ENCODE assay signal across 2 cellular contexts in the genomic region with DNA sequence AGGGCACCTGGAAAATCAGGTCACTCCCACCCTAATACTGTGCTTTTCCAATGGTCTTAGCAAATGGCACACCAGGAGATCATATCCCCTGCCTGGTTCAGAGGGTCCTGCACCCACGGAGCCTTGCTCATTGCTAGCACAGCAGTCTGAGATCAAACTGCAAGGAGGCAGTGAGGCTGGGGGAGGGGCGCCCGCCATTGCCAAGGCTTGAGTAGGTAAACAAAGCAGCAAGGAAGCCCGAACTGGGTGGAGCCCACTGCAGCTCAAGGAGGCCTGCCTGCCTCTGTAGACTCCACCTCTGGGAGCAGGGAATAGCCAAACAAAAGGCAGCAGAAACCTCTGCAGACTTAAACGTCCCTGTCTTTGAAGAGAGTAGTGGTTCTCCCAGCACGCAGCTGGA. TPM values are rescaled to one million over a fixed set of nuclear protein-coding genes. Genes with fewer than 3 reads are reported as not detected.
"Had no signal": no experiment of that assay in that cellular context is flagged by ENCODE, and none has a peak within 500 bp of the region (broad histone marks: within the 10 kb centered on the region; RNA-seq: fewer than 3 reads in every experiment).

No MANE protein-coding gene starts in this region.

RNA-seq across cellular contexts. Expression of gene VGLL3, which starts 26.4 kb away (rescaled TPM):
- total RNA-seq: OCI-LY7 had no signal
- polyA plus RNA-seq: SK-N-SH had no signal
